ENCODE assay signal across 7 cellular contexts in genomic region chr3:71684752-71685151, GRCh38.
DNase-seq lines count a peak whose midpoint lies in the region; ATAC-seq and FAIRE-seq lines count a peak whose summit lies in the region.

No MANE protein-coding gene starts in this region.

- FAIRE-seq in GM19239 (lab: Jason Lieb, UNC): no peak

- DNase-seq in HCEC 1CT: peak; percentile 71
- DNase-seq in T1000 (lab: John Stamatoyannopoulos, UW): peak; percentile 68
- peak; percentile 51 for DNase-seq in glomerular visceral epithelial cell (ENCODE audit: extremely low spot score)
- peak; percentile 66 for DNase-seq in superior temporal gyrus (ENCODE audit: extremely low spot score)
- no peak for DNase-seq in NCI-H1092 (lab: John Stamatoyannopoulos, UW)
- no peak for DNase-seq in GM19239 (ENCODE audit: insufficient read length, low spot score)

- no peak for ATAC-seq in GM21786 (IDR thresholded peaks at IDR 0.05; ENCODE audit: unreplicated experiment)

Comparison
In these comparisons a context has a peak if more than half of its experiments do, and no peak if none do; other contexts are left out.
1. DNase-seq: peak in HCEC 1CT (single experiment), T1000 (single experiment), glomerular visceral epithelial cell (single experiment) and superior temporal gyrus (single experiment); none in NCI-H1092 (single experiment) and GM19239 (single experiment).